ENCODE assay signal across 8 cellular contexts in genomic region chr17:42274812-42275526, GRCh38. TPM values are rescaled to one million over a fixed set of nuclear protein-coding genes. Genes with fewer than 3 reads are reported as not detected.
DNase-seq lines count a peak whose midpoint lies in the region; ATAC-seq and TF ChIP-seq lines count a peak whose summit lies in the region.

No MANE protein-coding gene starts in this region.

- H3K4me1 Mint-ChIP-seq in activated CD8-positive, alpha-beta T cell treated with anti-CD3 and anti-CD28 coated beads for 36 hours (ENCODE audit: low read depth), result peaks cover 49% of the 10 kb centered on the region

- H3K27me3 ChIP-seq in HCT116 (ENCODE audit: insufficient read depth, low read length) (0 out of 2 replicates have a peak, but pooled peaks cover 5% of the 10 kb centered on the region), right atrium auricular region (no peaks in the 10 kb centered on the region), smooth muscle cell (ENCODE audit: low read depth) (no peaks in the 10 kb centered on the region)

- peaks cover 13 to 20% of the 10 kb centered on the region in 2 experiments for H3K4me1 ChIP-seq in HCT116 (ENCODE audit: control insufficient read depth in 1 of 2, insufficient read depth in 2 of 2, low read length in 2 of 2)
- H3K4me1 ChIP-seq in right atrium auricular region, result peaks cover 0 to 36% of the 10 kb centered on the region in 2 donors
- peaks cover 19% of the 10 kb centered on the region for H3K4me1 ChIP-seq in smooth muscle cell (ENCODE audit: low read depth)

- peaks cover 35% of the 10 kb centered on the region for H3K36me3 Mint-ChIP-seq in activated CD8-positive, alpha-beta T cell treated with anti-CD3 and anti-CD28 coated beads for 36 hours (ENCODE audit: low read depth)

- CTCF ChIA-PET in HCT116 (lab: Charles Lee), result no interaction called here
- CTCF ChIA-PET in activated CD8-positive, alpha-beta T cell treated with anti-CD3 and anti-CD28 coated beads for 36 hours (lab: Charles Lee), result interaction anchor here (0.9 to 4.3 kb wide), 10 partner anchors 13 to 252 kb away, joined by 3 to 32 read pairs (median 3); no protein-coding TSS in a partner anchor
- CTCF ChIA-PET in RWPE1 (lab: Yijun Ruan, JAX), result interaction anchor here (0.6 to 1.0 kb wide), 4 partner anchors 9 to 251 kb away, joined by 3 to 6 read pairs (median 4); no protein-coding TSS in a partner anchor

- TSS peak; percentile 51 for BruUV-seq in HCT116 (replicated peaks; lab: Mats Ljungman, UMichigan)

- H2AFZ ChIP-seq in HCT116 (ENCODE audit: low read depth, low read length, poor library complexity, severe bottlenecking) (no peak overlapping the region), smooth muscle cell (ENCODE audit: low read depth) (peak overlapping the region; percentile 89)

- ATAC-seq in HCT116 (no peak), GM18519 (IDR thresholded peaks at IDR 0.05; ENCODE audit: low FRiP score, unreplicated experiment) (no peak), HG02973 (IDR thresholded peaks at IDR 0.05; ENCODE audit: unreplicated experiment) (no peak)
- peak; percentile 2 for ATAC-seq in activated CD8-positive, alpha-beta T cell treated with anti-CD3 and anti-CD28 coated beads for 36 hours

- H3K9me2 ChIP-seq in HCT116 (ENCODE audit: insufficient read depth), result no peaks in the 10 kb centered on the region

- TF ChIP-seq CTCF in HCT116 (IDR thresholded peaks at IDR 0.05 in 2 of 3, conservative IDR thresholded peaks at IDR 0.05 in 1 of 3; ENCODE audit: borderline replicate concordance in 1 of 3, insufficient read depth in 1 of 3, low read depth in 2 of 3, low read length in 2 of 3) (no peak), right atrium auricular region (IDR thresholded peaks at IDR 0.05) (no peak), smooth muscle cell (IDR thresholded peaks at IDR 0.05; ENCODE audit: borderline replicate concordance, insufficient read depth, poor library complexity, severe bottlenecking) (no peak), RWPE1 (conservative IDR thresholded peaks at IDR 0.05; ENCODE audit: low read depth) (no peak)
- TF ChIP-seq CTCF in activated CD8-positive, alpha-beta T cell treated with anti-CD3 and anti-CD28 coated beads for 36 hours (IDR thresholded peaks at IDR 0.05), result no peak

- no peak for TF ChIP-seq RAD21 in HCT116 (IDR thresholded peaks at IDR 0.05; ENCODE audit: low read depth)

- 20% methylated on average over 13 of the region's 13 CpGs for WGBS in smooth muscle cell (ENCODE audit: low lambda C conversion rate)

- H3K36me3 ChIP-seq in HCT116 (ENCODE audit: control insufficient read depth in 1 of 2, insufficient read depth in 2 of 2, low read length in 2 of 2) (no peaks in the 10 kb centered on the region), right atrium auricular region (no peaks in the 10 kb centered on the region), smooth muscle cell (ENCODE audit: low read depth) (no peaks in the 10 kb centered on the region)

- H3K4me2 ChIP-seq in HCT116 (ENCODE audit: low read length), result peak overlapping the region; percentile 92
- peak overlapping the region; percentile 96 for H3K4me2 ChIP-seq in smooth muscle cell

- POLR2A ChIA-PET in HCT116 (lab: Charles Lee), result no interaction called here
- POLR2A ChIA-PET in activated CD8-positive, alpha-beta T cell treated with anti-CD3 and anti-CD28 coated beads for 36 hours (lab: Charles Lee), result interaction anchor here (0.9 to 12.0 kb wide), 15 partner anchors 9 to 129 kb away, joined by 3 to 136 read pairs (median 4); partner anchors contain the start of gene STAT5A
- POLR2A ChIA-PET in RWPE1 (lab: Yijun Ruan, JAX; ENCODE audit: low non-redundant PET), result no interaction called here

- H3K9me3 Mint-ChIP-seq in activated CD8-positive, alpha-beta T cell treated with anti-CD3 and anti-CD28 coated beads for 36 hours, result no peaks in the 10 kb centered on the region

- H3K9me3 ChIP-seq in HCT116 (ENCODE audit: control insufficient read depth in 1 of 2, insufficient read depth in 1 of 2, low read depth in 1 of 2, low read length in 2 of 2), result no peaks in the 10 kb centered on the region
- H3K9me3 ChIP-seq in right atrium auricular region, result no peaks in the 10 kb centered on the region
- H3K9me3 ChIP-seq in smooth muscle cell (replicated peaks; ENCODE audit: low read depth), result no peaks in the 10 kb centered on the region

- no peaks in the 10 kb centered on the region for H3F3A ChIP-seq in smooth muscle cell (ENCODE audit: low read depth)

- no peaks in the 10 kb centered on the region for H3K27me3 Mint-ChIP-seq in activated CD8-positive, alpha-beta T cell treated with anti-CD3 and anti-CD28 coated beads for 36 hours

- DNase-seq in HCT116 (ENCODE audit: low read depth, low spot score) (no peak), right atrium auricular region (ENCODE audit: low spot score) (peak; percentile 32), smooth muscle cell (lab: John Stamatoyannopoulos, UW; ENCODE audit: unreplicated experiment) (no peak), HT-29 (ENCODE audit: low spot score) (no peak), RWPE1 (ENCODE audit: low spot score) (no peak)
- no peak for DNase-seq in activated CD8-positive, alpha-beta T cell treated with anti-CD3 and anti-CD28 coated beads for 36 hours

- H4K20me1 ChIP-seq in HCT116 (ENCODE audit: insufficient read depth) (no peaks in the 10 kb centered on the region), smooth muscle cell (ENCODE audit: low read depth) (peaks cover 27% of the 10 kb centered on the region)

- RAD21 ChIA-PET in HCT116 (lab: Charles Lee; ENCODE audit: low non-redundant PET in 1 of 2, low total read pairs in 2 of 2, uncharacterized antibody in 2 of 2, unreplicated experiment in 2 of 2), result interaction anchor here in 1 of 2 experiments (1.0 kb wide), 1 partner anchor 53 kb away, joined by 3 read pairs; no protein-coding TSS in a partner anchor

- no peak overlapping the region for H3K27ac ChIP-seq in HCT116 (ENCODE audit: low read depth, low read length)
- peak overlapping the region; percentile 86 to 90 for H3K27ac ChIP-seq in right atrium auricular region
- peak overlapping the region; percentile 29 for H3K27ac ChIP-seq in smooth muscle cell (ENCODE audit: low read depth)
- no peak overlapping the region for H3K27ac ChIP-seq in RWPE1

- H3K27ac Mint-ChIP-seq in activated CD8-positive, alpha-beta T cell treated with anti-CD3 and anti-CD28 coated beads for 36 hours, result peak overlapping the region; percentile 96

- H3K9ac ChIP-seq in HCT116 (ENCODE audit: low read length), result peak overlapping the region; percentile 66
- H3K9ac ChIP-seq in smooth muscle cell (ENCODE audit: low read depth), result peak overlapping the region; percentile 71

- TF ChIP-seq POLR2A in HCT116 (IDR thresholded peaks at IDR 0.05; ENCODE audit: borderline replicate concordance, extremely low read depth, insufficient read depth, insufficient read length), result no peak

- H3K79me2 ChIP-seq in HCT116 (ENCODE audit: insufficient read depth, low read length) (peaks cover 47% of the 10 kb centered on the region), smooth muscle cell (ENCODE audit: low read depth) (peaks cover 58% of the 10 kb centered on the region)

- H3K4me3 ChIP-seq in HCT116 (replicated peaks in 1 of 2; ENCODE audit: low read depth in 1 of 2, low read length in 2 of 2) (peak overlapping the region; percentile 68 to 76), right atrium auricular region (peak overlapping the region; percentile 85 to 92), smooth muscle cell (peak overlapping the region; percentile 89)

- intact Hi-C loops in HCT116 (cut with micrococcal nuclease), result no loop called here
- intact Hi-C loops in activated CD8-positive, alpha-beta T cell treated with anti-CD3 and anti-CD28 coated beads for 36 hours (cut with micrococcal nuclease), result loop anchor here (5.0 kb wide), 1 partner anchor 53 kb away; no protein-coding TSS in a partner anchor

- H3K4me3 Mint-ChIP-seq in activated CD8-positive, alpha-beta T cell treated with anti-CD3 and anti-CD28 coated beads for 36 hours, result peak overlapping the region; percentile 97

TF ChIP-seq in HCT116, 20 proteins besides CTCF, POLR2A, EP300 and RAD21 (continues in another document):
- TF ChIP-seq ZFX (IDR thresholded peaks at IDR 0.05), result no peak
- no peak for TF ChIP-seq EZH2phosphoT487 (IDR thresholded peaks at IDR 0.05; ENCODE audit: borderline replicate concordance)
- TF ChIP-seq SIN3A (IDR thresholded peaks at IDR 0.05; ENCODE audit: low read depth), result no peak

RNA-seq across cellular contexts. Expression of gene STAT5B, which starts 1.2 kb away (rescaled TPM):
- total RNA-seq in HCT116 (2021; ENCODE audit: unreplicated experiment), result 7.1 TPM
- 3.4 and 4.0 TPM in 2 replicates for polyA plus RNA-seq in HCT116 (2012)
- total RNA-seq in activated CD8-positive, alpha-beta T cell treated with anti-CD3 and anti-CD28 coated beads for 36 hours, result 100 to 1,000 TPM; 128 to 129 TPM
- 10 to 100 TPM; 31.4 to 49.1 TPM for total RNA-seq in right atrium auricular region
- total RNA-seq in smooth muscle cell, result 10.7 and 29.3 TPM in 2 replicates
- polyA plus RNA-seq in smooth muscle cell, result 12.4 and 15.0 TPM in 2 replicates
- 11.1 and 13.9 TPM in 2 replicates for total RNA-seq in HT-29 (2014; rRNA removed; shearing (Covaris generic))

RNA-seq across cellular contexts. Expression of gene STAT5A, which starts 13.3 kb away (rescaled TPM):
- 0.91 TPM for total RNA-seq in HCT116 (2021; ENCODE audit: unreplicated experiment)
- 0.16 and 0.18 TPM in 2 replicates for polyA plus RNA-seq in HCT116 (2012)
- total RNA-seq in activated CD8-positive, alpha-beta T cell treated with anti-CD3 and anti-CD28 coated beads for 36 hours, result 100 to 1,000 TPM; 163 to 190 TPM
- total RNA-seq in right atrium auricular region, result 10 to 100 TPM; 16.9 to 51.2 TPM
- 1.7 and 2.6 TPM in 2 replicates for total RNA-seq in smooth muscle cell
- 3.2 and 6.3 TPM in 2 replicates for polyA plus RNA-seq in smooth muscle cell
- 11.3 and 11.7 TPM in 2 replicates for total RNA-seq in HT-29 (2014; rRNA removed; shearing (Covaris generic))

Comparison
In these comparisons a context has a peak if more than half of its experiments do, and no peak if none do; other contexts are left out.
1. H3K27ac ChIP-seq: peak in right atrium auricular region (2 of 2) and smooth muscle cell (single experiment); none in HCT116 (single experiment) and RWPE1 (single experiment).
2. Peak in every context shown above with its lines, with median percentiles within 50 percentile points of each other: H3K4me3 ChIP-seq.